In genomic region chr12:15733136-15733535, GRCh38 we compare ENCODE assay signal across 19 cellular contexts. TPM values are rescaled to one million over a fixed set of nuclear protein-coding genes. Genes with fewer than 3 reads are reported as not detected.
DNase-seq lines count a peak whose midpoint lies in the region; ATAC-seq and TF ChIP-seq lines count a peak whose summit lies in the region.
"Had no signal": no experiment of that assay in that cellular context is flagged by ENCODE, and none has a peak within 500 bp of the region (broad histone marks: within the 10 kb centered on the region; RNA-seq: fewer than 3 reads in every experiment).

No MANE protein-coding gene starts in this region.

- H3K27me3 Mint-ChIP-seq in activated naive CD4-positive, alpha-beta T cell treated with anti-CD3 and anti-CD28 coated beads for 36 hours (ENCODE audit: low read depth) = no peaks in the 10 kb centered on the region
- no peaks in the 10 kb centered on the region for H3K27me3 Mint-ChIP-seq in GM23338 (ENCODE audit: insufficient read depth, low read depth, poor library complexity)
- H3K27me3 Mint-ChIP-seq: IgD-negative memory B cell had no signal

- intact Hi-C loops in activated naive CD4-positive, alpha-beta T cell treated with anti-CD3 and anti-CD28 coated beads for 36 hours (cut with micrococcal nuclease) = no loop called here

- H3K9me3 ChIP-seq in suprapubic skin = no peaks in the 10 kb centered on the region
- H3K9me3 ChIP-seq: neutrophil, stomach had no signal

- H3K27me3 ChIP-seq in GM23338 (ENCODE audit: insufficient read depth) = no peaks in the 10 kb centered on the region
- no peaks in the 10 kb centered on the region for H3K27me3 ChIP-seq in suprapubic skin
- H3K27me3 ChIP-seq: neutrophil, stomach had no signal

- CTCF ChIA-PET in activated naive CD4-positive, alpha-beta T cell treated with anti-CD3 and anti-CD28 coated beads for 36 hours (lab: Charles Lee) = interaction anchor here (0.6 kb wide), 1 partner anchor 21 kb away, joined by 3 read pairs; no protein-coding TSS in a partner anchor

- no peak for TF ChIP-seq EP300 in suprapubic skin (IDR thresholded peaks at IDR 0.05)

- H3K36me3 ChIP-seq in GM23338 (ENCODE audit: insufficient read depth) (no peaks in the 10 kb centered on the region), suprapubic skin (no peaks in the 10 kb centered on the region)
- H3K36me3 ChIP-seq: neutrophil, stomach had no signal

- H2AFZ ChIP-seq in GM23338 = no peak overlapping the region

- H3K4me2 ChIP-seq in GM23338 = no peak overlapping the region

- no peak for TF ChIP-seq POLR2A in suprapubic skin (IDR thresholded peaks at IDR 0.05)

- H3K9me2 ChIP-seq in GM23338 (ENCODE audit: insufficient read depth) = no peaks in the 10 kb centered on the region

- WGBS in suprapubic skin = 70% methylated on average over 3 of the region's 3 CpGs

- no peaks in the 10 kb centered on the region for H3K36me3 Mint-ChIP-seq in activated naive CD4-positive, alpha-beta T cell treated with anti-CD3 and anti-CD28 coated beads for 36 hours (ENCODE audit: low read depth)
- no peaks in the 10 kb centered on the region for H3K36me3 Mint-ChIP-seq in GM23338 (ENCODE audit: low read depth)
- H3K36me3 Mint-ChIP-seq: memory B cell had no signal

- H3K4me1 ChIP-seq in GM23338 (ENCODE audit: insufficient read depth) (no peaks in the 10 kb centered on the region), suprapubic skin (peaks cover 15% of the 10 kb centered on the region)

- no peaks in the 10 kb centered on the region for H3K4me1 Mint-ChIP-seq in activated naive CD4-positive, alpha-beta T cell treated with anti-CD3 and anti-CD28 coated beads for 36 hours (ENCODE audit: low read depth)
- H3K4me1 Mint-ChIP-seq in GM23338 = no peaks in the 10 kb centered on the region
- H3K4me1 Mint-ChIP-seq: activated CD4-positive, alpha-beta memory T cell treated with anti-CD3 and anti-CD28 coated beads, Interleukin-2, amount 10 ng/mL, durations not matched to agents 7 days and 5 days; memory B cell had no signal

- no peaks in the 10 kb centered on the region for H3K79me2 ChIP-seq in GM23338 (replicated peaks; ENCODE audit: insufficient read depth)

- no peaks in the 10 kb centered on the region for H3K9me3 Mint-ChIP-seq in activated naive CD4-positive, alpha-beta T cell treated with anti-CD3 and anti-CD28 coated beads for 36 hours
- no peaks in the 10 kb centered on the region for H3K9me3 Mint-ChIP-seq in GM23338
- H3K9me3 Mint-ChIP-seq: activated CD4-positive, alpha-beta memory T cell treated with anti-CD3 and anti-CD28 coated beads, Interleukin-2, amount 10 ng/mL, durations not matched to agents 7 days and 5 days; activated T-helper 2 cell treated with anti-CD3 and anti-CD28 coated beads, Interferon-gamma antibody, Interleukin-2, Interleukin-4, amounts not matched to agents 10 μg/mL and 5 μg/mL and 100 μg/mL, durations not matched to agents 14 hours and 24 hours and 36 hours; memory B cell had no signal

- H3K27ac Mint-ChIP-seq in activated naive CD4-positive, alpha-beta T cell treated with anti-CD3 and anti-CD28 coated beads for 36 hours = no peak overlapping the region
- no peak overlapping the region for H3K27ac Mint-ChIP-seq in GM23338
- H3K27ac Mint-ChIP-seq: activated CD4-positive, alpha-beta memory T cell treated with anti-CD3 and anti-CD28 coated beads, Interleukin-2, amount 10 ng/mL, durations not matched to agents 7 days and 5 days; activated T-helper 2 cell treated with anti-CD3 and anti-CD28 coated beads, Interferon-gamma antibody, Interleukin-2, Interleukin-4, amounts not matched to agents 10 μg/mL and 5 μg/mL and 100 μg/mL, durations not matched to agents 14 hours and 24 hours and 36 hours; IgD-negative memory B cell; memory B cell had no signal

- DNase-seq in ACHN (peak; percentile 41), left lobe of liver (ENCODE audit: low spot score) (no peak), GM23338 (ENCODE audit: low spot score) (no peak), NCI-H446 (lab: John Stamatoyannopoulos, UW) (no peak), suprapubic skin (ENCODE audit: low spot score in 2 of 2) (no peak)
- no peak for DNase-seq in activated naive CD4-positive, alpha-beta T cell treated with anti-CD3 and anti-CD28 coated beads for 36 hours
- DNase-seq: activated CD4-positive, alpha-beta memory T cell treated with anti-CD3 and anti-CD28 coated beads, Interleukin-2, amount 10 ng/mL, durations not matched to agents 7 days and 5 days; COR-L47; GDM1; GOT3; NCI-H1048; NCI-H2171; stomach had no signal

- no peaks in the 10 kb centered on the region for H4K20me1 ChIP-seq in GM23338 (replicated peaks; ENCODE audit: insufficient read depth)

- no peak overlapping the region for H3K4me3 Mint-ChIP-seq in activated naive CD4-positive, alpha-beta T cell treated with anti-CD3 and anti-CD28 coated beads for 36 hours
- no peak overlapping the region for H3K4me3 Mint-ChIP-seq in GM23338
- H3K4me3 Mint-ChIP-seq: activated CD4-positive, alpha-beta memory T cell treated with anti-CD3 and anti-CD28 coated beads, Interleukin-2, amount 10 ng/mL, durations not matched to agents 7 days and 5 days; IgD-negative memory B cell; memory B cell had no signal

- TF ChIP-seq CTCF in GM23338 (conservative IDR thresholded peaks at IDR 0.05; ENCODE audit: low read depth in 2 of 2) (no peak), suprapubic skin (IDR thresholded peaks at IDR 0.05) (no peak)

- H3K27ac ChIP-seq in GM23338 (ENCODE audit: low read depth) (no peak overlapping the region), suprapubic skin (no peak overlapping the region)
- H3K27ac ChIP-seq: neutrophil, stomach had no signal

- no peaks in the 10 kb centered on the region for H3F3A ChIP-seq in GM23338 (replicated peaks; ENCODE audit: low read depth)

- ATAC-seq in GM19438 (IDR thresholded peaks at IDR 0.05; ENCODE audit: low read depth, unreplicated experiment) = peak; percentile 44
- ATAC-seq in HG03175 (IDR thresholded peaks at IDR 0.05; ENCODE audit: unreplicated experiment) = peak; percentile 24
- ATAC-seq in left lobe of liver = peak; percentile 20
- no peak for ATAC-seq in GM23338

- H3K4me3 ChIP-seq in GM23338 (no peak overlapping the region), suprapubic skin (no peak overlapping the region)
- H3K4me3 ChIP-seq: stomach had no signal

- in situ Hi-C loops in ACHN (cut with HindIII; ENCODE audit: low pct_ligation_motif_present, low pct_unique_long_range_greater_than_20kb, low sequenced_read_pairs) = no loop called here

TF ChIP-seq in GM23338, 12 proteins besides CTCF, POLR2A, EP300 and RAD21:
- TF ChIP-seq STAT1 (IDR thresholded peaks at IDR 0.05; ENCODE audit: unreplicated experiment) (no peak), EZH2phosphoT487 (IDR thresholded peaks at IDR 0.05; ENCODE audit: unreplicated experiment) (no peak), ZNF114 (CRISPR knock-in tag; IDR thresholded peaks at IDR 0.05) (no peak), ETS1 (IDR thresholded peaks at IDR 0.05) (no peak), EZH2 (IDR thresholded peaks at IDR 0.05; ENCODE audit: low read depth, unreplicated experiment) (no peak)

RNA-seq across cellular contexts. Expression of gene EPS8, which starts 56.1 kb away (rescaled TPM):
- total RNA-seq in left lobe of liver (27.0 TPM), suprapubic skin (10 to 100 TPM; 15.7 to 38.8 (median 27.3) TPM)
- 1 to 10 TPM; 3.2 to 5.6 TPM for total RNA-seq in activated naive CD4-positive, alpha-beta T cell treated with anti-CD3 and anti-CD28 coated beads for 36 hours
- 3.5 and 7.3 TPM in 2 replicates for total RNA-seq in GM23338 (2014; rRNA removed; shearing (Covaris generic))
- 2.6 and 5.4 TPM in 2 replicates for polyA plus RNA-seq in GM23338 (2016; fragmentation: Nextera tagmentation; extraction: Ambion mirVana)
